ENCODE assay signal across 14 cellular contexts in the genomic region with DNA sequence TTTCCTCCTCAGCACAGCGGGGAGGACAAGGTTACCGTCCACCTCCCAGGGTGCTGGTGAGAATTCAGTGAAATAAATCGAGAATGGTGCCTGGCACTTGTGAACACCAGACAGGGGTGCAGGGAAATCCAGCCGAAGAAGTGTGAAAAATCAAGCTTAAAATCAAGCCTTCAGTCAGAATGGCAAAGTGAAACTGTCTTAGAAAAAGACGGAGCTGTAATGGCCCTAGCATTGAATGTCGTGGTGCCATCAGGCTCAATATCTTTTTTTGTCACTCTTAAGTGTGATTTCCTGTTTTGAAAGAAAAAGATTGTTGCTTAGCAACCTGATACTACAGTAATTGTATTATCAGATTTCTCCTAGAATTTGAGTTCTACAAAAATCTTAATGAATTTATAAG. TPM values are rescaled to one million over a fixed set of nuclear protein-coding genes. Genes with fewer than 3 reads are reported as not detected.
DNase-seq lines count a peak whose midpoint lies in the region; ATAC-seq and TF ChIP-seq lines count a peak whose summit lies in the region.
"Had no signal": no experiment of that assay in that cellular context is flagged by ENCODE, and none has a peak within 500 bp of the region (broad histone marks: within the 10 kb centered on the region; RNA-seq: fewer than 3 reads in every experiment).

No MANE protein-coding gene starts in this region.

- H3K4me1 Mint-ChIP-seq in T-cell (peaks cover 11 to 27% (median 20%) of the 10 kb centered on the region in 3 donors), neural crest cell (no peaks in the 10 kb centered on the region)
- peaks cover 4% of the 10 kb centered on the region for H3K4me1 Mint-ChIP-seq in activated naive CD8-positive, alpha-beta T cell treated with anti-CD3 and anti-CD28 coated beads, Interleukin-2, amount 10 ng/mL, durations not matched to agents 7 days and 5 days

- H3K9me2 ChIP-seq in PC-9 (ENCODE audit: insufficient read depth) = no peaks in the 10 kb centered on the region

- H4K20me1 ChIP-seq in PC-9 (ENCODE audit: insufficient read depth) = no peaks in the 10 kb centered on the region

- H3K27me3 Mint-ChIP-seq in T-cell (peaks cover 0 to 3% of the 10 kb centered on the region in 2 donors), neural crest cell (ENCODE audit: low read depth) (no peaks in the 10 kb centered on the region)
- H3K27me3 Mint-ChIP-seq in activated naive CD8-positive, alpha-beta T cell treated with anti-CD3 and anti-CD28 coated beads, Interleukin-2, amount 10 ng/mL, durations not matched to agents 7 days and 5 days = peaks cover 5% of the 10 kb centered on the region

- H3K9me3 ChIP-seq in PC-9 (ENCODE audit: insufficient read depth, low read depth) = peaks cover 3% of the 10 kb centered on the region; the same call in 1 of the 2 replicates
- H3K9me3 ChIP-seq: left lung had no signal

- H3K36me3 Mint-ChIP-seq in T-cell = peaks cover 4% of the 10 kb centered on the region
- no peaks in the 10 kb centered on the region for H3K36me3 Mint-ChIP-seq in activated naive CD8-positive, alpha-beta T cell treated with anti-CD3 and anti-CD28 coated beads, Interleukin-2, amount 10 ng/mL, durations not matched to agents 7 days and 5 days
- H3K36me3 Mint-ChIP-seq in neural crest cell (ENCODE audit: low read depth) = no peaks in the 10 kb centered on the region

- TF ChIP-seq CTCF in neural crest cell (conservative IDR thresholded peaks at IDR 0.05) (no peak), PC-9 (conservative IDR thresholded peaks at IDR 0.05) (no peak)

- H3K79me2 ChIP-seq in PC-9 (ENCODE audit: low read depth) = no peaks in the 10 kb centered on the region

- POLR2A ChIA-PET in T-cell (lab: Charles Lee) = interaction anchor here (0.6 to 1.3 kb wide), 4 partner anchors 17 to 129 kb away, joined by 3 to 14 read pairs (median 5); no protein-coding TSS in a partner anchor
- POLR2A ChIA-PET in activated naive CD8-positive, alpha-beta T cell treated with anti-CD3 and anti-CD28 coated beads, Interleukin-2, amount 10 ng/mL, durations not matched to agents 7 days and 5 days (lab: Charles Lee) = no interaction called here
- POLR2A ChIA-PET in PC-9 (lab: Charles Lee; ENCODE audit: unreplicated experiment) = no interaction called here

- intact Hi-C loops in PC-9 (cut with micrococcal nuclease; ENCODE audit: unreplicated experiment) = no loop called here
- intact Hi-C loops in left ventricle myocardium superior (cut with micrococcal nuclease) = no loop called here

- CTCF ChIA-PET in T-cell (lab: Charles Lee) (interaction anchor here in 1 of 2 donors (0.6 to 1.8 kb wide), 4 partner anchors 20 to 118 kb away, joined by 4 to 6 read pairs (median 6); partner anchors contain the start of gene EDARADD), PC-9 (lab: Charles Lee) (no interaction called here)

- H3K4me3 ChIP-seq in PC-9 = no peak overlapping the region
- H3K4me3 ChIP-seq: left lung had no signal

- H3K27ac Mint-ChIP-seq in T-cell = peak overlapping the region; percentile 94 to 97
- peak overlapping the region; percentile 65 for H3K27ac Mint-ChIP-seq in activated naive CD8-positive, alpha-beta T cell treated with anti-CD3 and anti-CD28 coated beads, Interleukin-2, amount 10 ng/mL, durations not matched to agents 7 days and 5 days
- H3K27ac Mint-ChIP-seq in neural crest cell (ENCODE audit: unreplicated experiment) = peak overlapping the region; percentile 47

- H3K36me3 ChIP-seq in PC-9 (ENCODE audit: low read depth) = no peaks in the 10 kb centered on the region
- H3K36me3 ChIP-seq: left lung had no signal

- peaks cover 8% of the 10 kb centered on the region for H3K27me3 ChIP-seq in PC-9 (ENCODE audit: insufficient read depth, low read depth)
- H3K27me3 ChIP-seq: left lung had no signal

- H2AFZ ChIP-seq in PC-9 = no peak overlapping the region

- H3K4me1 ChIP-seq in PC-9 (replicated peaks; ENCODE audit: insufficient read depth) = no peaks in the 10 kb centered on the region
- H3K4me1 ChIP-seq: left lung had no signal

- H3K9me3 Mint-ChIP-seq in T-cell (no peaks in the 10 kb centered on the region), neural crest cell (no peaks in the 10 kb centered on the region)
- H3K9me3 Mint-ChIP-seq in activated naive CD8-positive, alpha-beta T cell treated with anti-CD3 and anti-CD28 coated beads, Interleukin-2, amount 10 ng/mL, durations not matched to agents 7 days and 5 days = no peaks in the 10 kb centered on the region

- peak; percentile 4 for DNase-seq in NCI-H2196 (lab: John Stamatoyannopoulos, UW; ENCODE audit: unreplicated experiment)
- DNase-seq in NCI-H2196 treated with DMSO at 0.1 percent for 48 hours (lab: John Stamatoyannopoulos, UW; ENCODE audit: unreplicated experiment) = no peak
- peak in 32 of 34 experiments; percentile 11 to 58 (median 33) for DNase-seq in T-cell
- no peak for DNase-seq in activated naive CD8-positive, alpha-beta T cell treated with anti-CD3 and anti-CD28 coated beads, Interleukin-2, amount 10 ng/mL, durations not matched to agents 7 days and 5 days
- no peak for DNase-seq in neural crest cell (ENCODE audit: low read depth, low spot score)
- no peak for DNase-seq in PC-9
- no peak for DNase-seq in left ventricle myocardium superior
- DNase-seq: ACHN, dermis blood vessel endothelial cell, DMS79 treated with DMSO at 0.1 percent for 48 hours, left lung, NCI-H1048 had no signal

- peak; percentile 80 to 96 (median 92) for ATAC-seq in T-cell (replicated peaks in 1 of 4)
- ATAC-seq in activated naive CD8-positive, alpha-beta T cell treated with anti-CD3 and anti-CD28 coated beads, Interleukin-2, amount 10 ng/mL, durations not matched to agents 7 days and 5 days (ENCODE audit: low read depth) = peak; percentile 63
- ATAC-seq in left ventricle myocardium superior = no peak
- no peak for ATAC-seq in GM19467 (IDR thresholded peaks at IDR 0.05; ENCODE audit: unreplicated experiment)
- ATAC-seq: left lung had no signal

- no peaks in the 10 kb centered on the region for H3F3A ChIP-seq in PC-9 (ENCODE audit: insufficient read depth, low read depth)

- no TSS peak for BruUV-seq in PC-9 (replicated peaks; lab: Mats Ljungman, UMichigan)

- H3K4me2 ChIP-seq in PC-9 = no peak overlapping the region

- H3K4me3 Mint-ChIP-seq in T-cell (peak overlapping the region; percentile 57 to 72 (median 69)), neural crest cell (no peak overlapping the region)
- peak overlapping the region; percentile 24 for H3K4me3 Mint-ChIP-seq in activated naive CD8-positive, alpha-beta T cell treated with anti-CD3 and anti-CD28 coated beads, Interleukin-2, amount 10 ng/mL, durations not matched to agents 7 days and 5 days

- no peak overlapping the region for H3K27ac ChIP-seq in PC-9
- H3K27ac ChIP-seq: HL-60 had no signal

RNA-seq across cellular contexts. Expression of gene EDARADD, which starts 22.1 kb away (rescaled TPM):
- total RNA-seq in T-cell = 1 to 10 TPM; 1.3 to 5.7 (median 4.2) TPM
- total RNA-seq in activated naive CD8-positive, alpha-beta T cell treated with anti-CD3 and anti-CD28 coated beads, Interleukin-2, amount 10 ng/mL, durations not matched to agents 7 days and 5 days = 1 to 10 TPM; 3.1 to 3.6 TPM
- 3.0 TPM in 2 replicates for total RNA-seq in neural crest cell
- total RNA-seq in PC-9 (2021) = not detected in 2 replicates
- 3.0 TPM for total RNA-seq in left ventricle myocardium superior
- total RNA-seq: dermis blood vessel endothelial cell had no signal

Comparison
In these comparisons a context has a peak if more than half of its experiments do, and no peak if none do; other contexts are left out.
1. DNase-seq: peak in NCI-H2196 (single experiment) and T-cell (32 of 34); none in NCI-H2196 treated with DMSO at 0.1 percent for 48 hours (single experiment), activated naive CD8-positive, alpha-beta T cell treated with anti-CD3 and anti-CD28 coated beads, Interleukin-2, amount 10 ng/mL, durations not matched to agents 7 days and 5 days (single experiment), neural crest cell (single experiment), PC-9 (0 of 2) and left ventricle myocardium superior (single experiment).
2. ATAC-seq: peak in T-cell (4 of 4) and activated naive CD8-positive, alpha-beta T cell treated with anti-CD3 and anti-CD28 coated beads, Interleukin-2, amount 10 ng/mL, durations not matched to agents 7 days and 5 days (single experiment); none in left ventricle myocardium superior (single experiment) and GM19467 (single experiment).
3. POLR2A ChIA-PET loops: an anchor here in T-cell (0.6 to 1.3 kb wide); none called in activated naive CD8-positive, alpha-beta T cell treated with anti-CD3 and anti-CD28 coated beads, Interleukin-2, amount 10 ng/mL, durations not matched to agents 7 days and 5 days and PC-9.
4. Peak in every context shown above with its lines, with median percentiles within 50 percentile points of each other: H3K27ac Mint-ChIP-seq.